In the genomic region with DNA sequence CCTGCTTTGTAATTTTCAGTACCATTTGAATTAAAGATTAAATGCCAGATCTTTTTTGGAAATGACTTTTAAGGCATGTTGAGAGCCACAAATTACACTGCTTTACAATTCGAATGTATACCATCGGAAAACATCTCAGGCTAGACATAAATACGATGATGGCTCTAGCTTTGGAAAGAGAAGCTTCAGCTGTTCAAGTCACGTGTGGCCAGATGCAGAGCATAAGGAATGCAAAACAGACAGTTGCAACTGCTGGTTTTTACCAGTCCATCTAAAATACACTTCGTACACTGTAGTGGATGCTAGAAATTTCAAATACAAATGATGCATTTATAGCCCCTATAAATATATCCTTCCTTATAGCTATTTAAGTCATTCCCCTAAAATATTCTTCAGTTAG, we compare ENCODE assay signal across 1 cellular context.
A peak's percentile ranks its signal among the peaks of the same experiment; 100 is the strongest.
TF ChIP-seq lines count a peak whose summit lies in the region.

No MANE protein-coding gene starts in this region.

TF ChIP-seq in IMR-90, 13 proteins besides CTCF, POLR2A, EP300 and RAD21:
- TF ChIP-seq, protein P1, sequence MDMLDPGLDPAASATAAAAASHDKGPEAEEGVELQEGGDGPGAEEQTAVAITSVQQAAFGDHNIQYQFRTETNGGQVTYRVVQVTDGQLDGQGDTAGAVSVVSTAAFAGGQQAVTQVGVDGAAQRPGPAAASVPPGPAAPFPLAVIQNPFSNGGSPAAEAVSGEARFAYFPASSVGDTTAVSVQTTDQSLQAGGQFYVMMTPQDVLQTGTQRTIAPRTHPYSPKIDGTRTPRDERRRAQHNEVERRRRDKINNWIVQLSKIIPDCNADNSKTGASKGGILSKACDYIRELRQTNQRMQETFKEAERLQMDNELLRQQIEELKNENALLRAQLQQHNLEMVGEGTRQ (IDR thresholded peaks at IDR 0.05; ENCODE audit: low read depth, low read length), result peak; percentile 81
- TF ChIP-seq BHLHE40 (IDR thresholded peaks at IDR 0.05; ENCODE audit: low read depth, low read length) (peak; percentile 72), CHD1 (IDR thresholded peaks at IDR 0.05; ENCODE audit: low read depth, low read length) (no peak)
